ENCODE assay signal across 14 cellular contexts in genomic region chr4:1047976-1048780, GRCh38. TPM values are rescaled to one million over a fixed set of nuclear protein-coding genes. Genes with fewer than 3 reads are reported as not detected.
DNase-seq lines count a peak whose midpoint lies in the region; FAIRE-seq and TF ChIP-seq lines count a peak whose summit lies in the region.
"Had no signal": no experiment of that assay in that cellular context is flagged by ENCODE, and none has a peak within 500 bp of the region (broad histone marks: within the 10 kb centered on the region; RNA-seq: fewer than 3 reads in every experiment).

No MANE protein-coding gene starts in this region.

- no peak overlapping the region for H2BK20ac ChIP-seq in H1 (ENCODE audit: low read length)

- no peaks in the 10 kb centered on the region for H3K79me2 ChIP-seq in H1 (ENCODE audit: control insufficient read depth in 1 of 2, insufficient read depth in 2 of 2, low read length in 2 of 2)

- H3K18ac ChIP-seq in H1 (ENCODE audit: extremely low read depth, low read length) (no peak overlapping the region), neuronal stem cell (ENCODE audit: low read length) (peak overlapping the region; percentile 54)

- peaks cover 1% of the 10 kb centered on the region; the same call in 1 of the 2 replicates for H3K23me2 ChIP-seq in H1 (ENCODE audit: low read depth, low read length)

- CTCF ChIA-PET in H1 (lab: Charles Lee; ENCODE audit: partially characterized antibody), result interaction anchor here (0.7 to 1.0 kb wide), 3 partner anchors 9 to 25 kb away, joined by 3 to 4 read pairs (median 3); no protein-coding TSS in a partner anchor

- no peak overlapping the region for H3K4me2 ChIP-seq in H1 (ENCODE audit: insufficient read depth in 1 of 2, low read depth in 2 of 2, low read length in 2 of 2)
- no peak overlapping the region for H3K4me2 ChIP-seq in neuronal stem cell (ENCODE audit: insufficient read depth, low read length, poor library complexity, severe bottlenecking)

- no peak overlapping the region for H2AFZ ChIP-seq in H1 (ENCODE audit: low read length)
- H2AFZ ChIP-seq in neuronal stem cell (ENCODE audit: low read length), result no peak overlapping the region

- H3K36me3 ChIP-seq in H1 (ENCODE audit: control insufficient read depth in 2 of 4, insufficient read depth in 4 of 4, low read length in 3 of 4), result no peaks in the 10 kb centered on the region
- H3K36me3 ChIP-seq in neuronal stem cell (replicated peaks in 1 of 2; ENCODE audit: control insufficient read depth in 2 of 2, insufficient read depth in 2 of 2, low read length in 2 of 2), result no peaks in the 10 kb centered on the region

- H4K20me1 ChIP-seq in H1 (replicated peaks in 1 of 2; ENCODE audit: control insufficient read depth in 1 of 2, insufficient read depth in 2 of 2, low read length in 2 of 2), result peaks cover 0 to 2% of the 10 kb centered on the region in 2 experiments

- no peak overlapping the region for H3K4ac ChIP-seq in H1 (replicated peaks; ENCODE audit: insufficient read length, low read depth, low read length)
- no peak overlapping the region for H3K4ac ChIP-seq in neuronal stem cell (ENCODE audit: low read length)

- H3K27ac ChIP-seq in H1 (ENCODE audit: low read depth, low read length) (no peak overlapping the region), neuronal stem cell (replicated peaks; ENCODE audit: low read length) (no peak overlapping the region)

- no peak overlapping the region for H4K5ac ChIP-seq in H1 (ENCODE audit: insufficient read length, low read depth, low read length)

- H2BK15ac ChIP-seq in H1 (ENCODE audit: low read length) (no peak overlapping the region), neuronal stem cell (ENCODE audit: low read length) (peak overlapping the region; percentile 99)

- peak; percentile 1 for DNase-seq in stimulated activated CD4-positive, alpha-beta T cell treated with anti-CD3 and anti-CD28 coated beads, Interleukin-1b, Interleukin-23, amount 100 ng/mL, for 48 hours
- no peak for DNase-seq in stimulated activated CD4-positive, alpha-beta T cell treated with anti-CD3 and anti-CD28 coated beads, Interleukin-12 subunit alpha, Interleukin-12 subunit beta, amount 100 ng/mL, for 4 hours
- DNase-seq in H1 (ENCODE audit: low read depth in 1 of 2, low spot score in 2 of 2) (peak in 1 of 2 experiments; percentile 46), neuronal stem cell (ENCODE audit: low spot score) (no peak), NCI-H345 (lab: John Stamatoyannopoulos, UW) (no peak), NCI-H1417 (lab: John Stamatoyannopoulos, UW) (no peak), hepatic stellate cell (ENCODE audit: low spot score) (no peak), C1 segment of cervical spinal cord (lab: John Stamatoyannopoulos, UW) (no peak)
- DNase-seq: DMS79 treated with DMSO at 0.1 percent for 48 hours; effector memory CD4-positive, alpha-beta T cell; kidney glomerular epithelial cell; NCI-H2171 treated with DMSO at 0.1 percent for 48 hours; trophoblast cell had no signal

- H3K9me3 ChIP-seq in H1 (ENCODE audit: insufficient read depth in 2 of 2, low read depth in 1 of 2, low read length in 1 of 2) (no peaks in the 10 kb centered on the region), neuronal stem cell (replicated peaks in 1 of 2; ENCODE audit: control insufficient read depth in 2 of 2, insufficient read depth in 1 of 2, low read depth in 1 of 2, low read length in 2 of 2) (peaks cover 4 to 5% of the 10 kb centered on the region in 2 donors)

- no peak for TF ChIP-seq EP300 in H1 (IDR thresholded peaks at IDR 0.05; ENCODE audit: borderline replicate concordance in 1 of 2, low read depth in 2 of 2, low read length in 2 of 2)

- H4K8ac ChIP-seq in H1 (ENCODE audit: extremely low read depth, insufficient read depth, low read length) (peak overlapping the region; percentile 2; the same call in 1 of the 2 replicates), neuronal stem cell (ENCODE audit: low read depth, low read length) (no peak overlapping the region)

- WGBS in H1 (ENCODE audit: extremely low coverage in 1 of 2, insufficient coverage in 1 of 2, insufficient read length in 1 of 2, insufficient replicate concordance in 2 of 2, low coverage in 1 of 2, low lambda C conversion rate in 2 of 2, missing lambda C conversion rate in 1 of 2), 2 experiments, result 91% methylated on average over 30 of the region's 34 CpGs; no CpG with 5 or more reads in 1 of the 2 experiments
- WGBS in neuronal stem cell (ENCODE audit: extremely low coverage in 2 of 2, insufficient read length in 2 of 2, insufficient replicate concordance in 1 of 2), 2 donors, result no CpG with 5 or more reads among the region's 34 CpGs

- H4K91ac ChIP-seq in H1 (replicated peaks; ENCODE audit: insufficient read length, low read length) (no peak overlapping the region), neuronal stem cell (ENCODE audit: low read depth, low read length, poor library complexity) (peak overlapping the region; percentile 14)

- H2BK5ac ChIP-seq in H1 (ENCODE audit: low read depth, low read length) (no peak overlapping the region), neuronal stem cell (ENCODE audit: low read length) (peak overlapping the region; percentile 91)

- H2AK5ac ChIP-seq in H1 (ENCODE audit: low read depth, low read length) (no peak overlapping the region), neuronal stem cell (ENCODE audit: low read depth, low read length) (peak overlapping the region; percentile 98)

- TF ChIP-seq POLR2A in H1 (IDR thresholded peaks at IDR 0.05; ENCODE audit: control extremely low read depth in 1 of 2, low read depth in 2 of 2, low read length in 2 of 2), result no peak

- H3K79me1 ChIP-seq in H1 (ENCODE audit: low read depth, low read length) (no peaks in the 10 kb centered on the region), neuronal stem cell (ENCODE audit: low read depth, low read length) (no peaks in the 10 kb centered on the region)

- H3K4me1 ChIP-seq in H1 (replicated peaks in 1 of 4; ENCODE audit: control insufficient read depth in 3 of 4, insufficient read depth in 4 of 4, low read length in 3 of 4), result peaks cover 0 to 11% (median 9%) of the 10 kb centered on the region in 4 experiments; a peak in 6 of 7 replicates
- peaks cover 14 to 29% of the 10 kb centered on the region in 2 donors for H3K4me1 ChIP-seq in neuronal stem cell (ENCODE audit: control insufficient read depth in 2 of 2, insufficient read depth in 1 of 2, low read depth in 1 of 2, low read length in 2 of 2)

- FAIRE-seq in H1 (lab: Jason Lieb, UNC), result no peak
- FAIRE-seq: frontal cortex had no signal

- POLR2A ChIA-PET in H1 (lab: Charles Lee; ENCODE audit: partially characterized antibody), result no interaction called here

- no peak overlapping the region for H3K56ac ChIP-seq in H1 (replicated peaks; ENCODE audit: insufficient read length, low read depth, low read length)

- H2BK12ac ChIP-seq in H1 (ENCODE audit: low read depth, low read length) (no peak overlapping the region), neuronal stem cell (ENCODE audit: low read length) (peak overlapping the region; percentile 85)

- H3K27me3 ChIP-seq in H1 (replicated peaks in 1 of 4; ENCODE audit: control insufficient read depth in 3 of 4, extremely low read depth in 1 of 4, insufficient read depth in 3 of 4, low read length in 3 of 4), result peaks cover 0 to 15% (median 9%) of the 10 kb centered on the region in 4 experiments; a peak in 6 of 7 replicates
- peaks cover 0 to 24% (median 6%) of the 10 kb centered on the region in 3 experiments for H3K27me3 ChIP-seq in neuronal stem cell (ENCODE audit: control insufficient read depth in 3 of 3, insufficient read depth in 3 of 3, low read depth in 1 of 3, low read length in 3 of 3)

- no peak overlapping the region for H3K23ac ChIP-seq in H1 (ENCODE audit: insufficient read length)
- peak overlapping the region; percentile 29 for H3K23ac ChIP-seq in neuronal stem cell (ENCODE audit: low read depth, low read length, poor library complexity)

- H3K4me3 ChIP-seq in H1 (ENCODE audit: extremely low read depth in 1 of 4, insufficient read depth in 2 of 4, low read depth in 3 of 4, low read length in 4 of 4), result no peak overlapping the region
- H3K4me3 ChIP-seq in neuronal stem cell (ENCODE audit: low read length in 2 of 2), result no peak overlapping the region

- TF ChIP-seq CTCF in H1 (IDR thresholded peaks at IDR 0.05; ENCODE audit: control extremely low read depth in 1 of 3, insufficient read depth in 1 of 3, low read depth in 1 of 3, low read length in 3 of 3), result no peak

- H3K14ac ChIP-seq in H1 (ENCODE audit: insufficient read length) (no peak overlapping the region), neuronal stem cell (ENCODE audit: low read length) (no peak overlapping the region)

- no peak overlapping the region for H2BK120ac ChIP-seq in H1 (replicated peaks; ENCODE audit: low read depth, low read length)
- no peak overlapping the region for H2BK120ac ChIP-seq in neuronal stem cell (ENCODE audit: low read depth, low read length)

- H3K9ac ChIP-seq in H1 (replicated peaks in 1 of 4; ENCODE audit: extremely low read depth in 1 of 4, low read depth in 3 of 4, low read length in 3 of 4) (no peak overlapping the region), neuronal stem cell (ENCODE audit: low read depth, low read length, poor library complexity) (peak overlapping the region; percentile 30)

- no peak for TF ChIP-seq RAD21 in H1 (IDR thresholded peaks at IDR 0.05 in 1 of 2, conservative IDR thresholded peaks at IDR 0.05 in 1 of 2; ENCODE audit: low read depth in 2 of 2, low read length in 2 of 2)

RNA-seq across cellular contexts. Expression of gene FGFRL1, which starts 36.8 kb away (rescaled TPM):
- 18.8 and 18.9 TPM in 2 replicates for total RNA-seq in H1 (2021; fragmentation: NEBNext Ultra II Directional; extraction: Animal tissue kit (Norgen Biotek cat#: 25700))
- 34.6 and 38.9 TPM in 2 replicates for polyA plus RNA-seq in H1 (2011; rRNA removed)
- 27.7 TPM for polyA plus RNA-seq in H1 (2011; cell fraction: cytosol; rRNA removed)
- polyA plus RNA-seq in H1 (2011; cell fraction: nucleus; rRNA removed), result 30.1 TPM
- polyA plus RNA-seq in H1 (2012, experiment 1 of 2), result 12.6 to 21.8 TPM (median 19.7 TPM) in 4 replicates
- 15.6 TPM for polyA plus RNA-seq in H1 (2012, experiment 2 of 2)
- 21.1 TPM for polyA plus RNA-seq in H1 (2013, experiment 1 of 2)
- 22.9 TPM for polyA plus RNA-seq in H1 (2013, experiment 2 of 2)
- polyA minus RNA-seq in H1 (2011; rRNA and poly(A)+ RNA removed), result 72.8 and 101 TPM in 2 replicates
- polyA minus RNA-seq in H1 (2011; cell fraction: cytosol; rRNA and poly(A)+ RNA removed), result 20.7 TPM
- 22.0 TPM for polyA minus RNA-seq in H1 (2011; cell fraction: nucleus; rRNA and poly(A)+ RNA removed)
- polyA plus RNA-seq in neuronal stem cell (2013, experiment 1 of 2), result 67.8 TPM
- polyA plus RNA-seq in neuronal stem cell (2013, experiment 2 of 2), result 66.3 TPM

RNA-seq across cellular contexts. Expression of gene SLC26A1, which starts 55.0 kb away (rescaled TPM):
- total RNA-seq in H1 (2021; fragmentation: NEBNext Ultra II Directional; extraction: Animal tissue kit (Norgen Biotek cat#: 25700)), result not detected in 2 replicates
- polyA plus RNA-seq in H1 (2011; rRNA removed), result 0.11 and 0.14 TPM in 2 replicates
- 0.10 TPM for polyA plus RNA-seq in H1 (2011; cell fraction: cytosol; rRNA removed)
- polyA plus RNA-seq in H1 (2011; cell fraction: nucleus; rRNA removed), result 0.57 TPM
- 0.20 to 0.67 TPM (median 0.33 TPM) in 4 replicates for polyA plus RNA-seq in H1 (2012, experiment 1 of 2)
- 0.08 TPM for polyA plus RNA-seq in H1 (2012, experiment 2 of 2)
- polyA plus RNA-seq in H1 (2013, experiment 1 of 2), result 0.14 TPM
- 0.06 TPM for polyA plus RNA-seq in H1 (2013, experiment 2 of 2)
- polyA minus RNA-seq in H1 (2011; rRNA and poly(A)+ RNA removed), result 0.07 and 0.09 TPM in 2 replicates
- not detected for polyA minus RNA-seq in H1 (2011; cell fraction: cytosol; rRNA and poly(A)+ RNA removed)
- polyA minus RNA-seq in H1 (2011; cell fraction: nucleus; rRNA and poly(A)+ RNA removed), result 0.20 TPM
- polyA plus RNA-seq in neuronal stem cell (2013, experiment 1 of 2), result 0.13 TPM
- polyA plus RNA-seq in neuronal stem cell (2013, experiment 2 of 2), result 0.15 TPM
